ENCODE assay signal across 16 cellular contexts in the genomic region with DNA sequence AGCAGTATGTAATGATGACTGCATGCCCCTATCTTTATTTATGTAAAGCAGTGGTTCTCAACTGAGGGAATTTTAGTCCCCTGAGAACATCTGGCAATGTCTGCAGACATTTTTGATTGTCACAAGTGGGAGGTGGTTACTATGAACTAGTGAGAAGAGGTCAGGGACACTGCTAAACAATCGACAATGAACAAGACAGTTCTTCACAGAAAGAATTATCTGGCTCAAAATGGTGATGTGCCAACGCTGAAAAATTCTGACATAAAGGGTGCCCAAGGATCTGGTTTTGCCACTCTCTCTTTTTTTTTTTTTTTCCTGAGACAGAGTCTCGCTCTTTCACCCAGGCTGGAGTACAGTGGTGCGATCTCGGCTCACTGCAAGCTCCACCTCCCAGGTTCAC.
DNase-seq lines count a peak whose midpoint lies in the region; ATAC-seq lines count a peak whose summit lies in the region.
"Had no signal": no experiment of that assay in that cellular context is flagged by ENCODE, and none has a peak within 500 bp of the region (broad histone marks: within the 10 kb centered on the region; RNA-seq: fewer than 3 reads in every experiment).

No MANE protein-coding gene starts in this region.

- intact Hi-C loops in left ventricle myocardium superior (cut with micrococcal nuclease) = no loop called here

- DNase-seq in Ammon's horn (ENCODE audit: low spot score) (peak; percentile 43), medulla oblongata (ENCODE audit: extremely low spot score) (peak; percentile 50), putamen (ENCODE audit: low spot score) (peak; percentile 42), cerebellar cortex (ENCODE audit: low spot score) (no peak), left ventricle myocardium superior (no peak)
- no peak for DNase-seq in NK-92 treated with Interleukin-12 subunit alpha and Interleukin-12 subunit beta, amount 100 ng/mL, for 24 hours (lab: John Stamatoyannopoulos, UW)
- DNase-seq: AML-193; Calu3; CD4-positive, alpha-beta memory T cell; COR-L47; DMS53; DMS79 treated with DMSO at 0.1 percent for 48 hours; GF-D8; H9 had no signal

- ATAC-seq in left ventricle myocardium superior = no peak
- ATAC-seq: GM23338, HCT116 had no signal

Comparison
In these comparisons a context has a peak if more than half of its experiments do, and no peak if none do; other contexts are left out.
1. DNase-seq: peak in Ammon's horn (single experiment), medulla oblongata (single experiment) and putamen (single experiment); none in cerebellar cortex (single experiment), left ventricle myocardium superior (single experiment) and NK-92 treated with Interleukin-12 subunit alpha and Interleukin-12 subunit beta, amount 100 ng/mL, for 24 hours (single experiment).